Comparison of ENCODE assay signal across 8 cellular contexts in genomic region chr19:40776966-40777794, GRCh38. TPM values are rescaled to one million over a fixed set of nuclear protein-coding genes. Genes with fewer than 3 reads are reported as not detected.
DNase-seq lines count a peak whose midpoint lies in the region; ATAC-seq, FAIRE-seq and TF ChIP-seq lines count a peak whose summit lies in the region.

No MANE protein-coding gene starts in this region.

- H2AFZ ChIP-seq in hepatocyte, result peak overlapping the region; percentile 4

- no peaks in the 10 kb centered on the region for H3K36me3 ChIP-seq in hepatocyte (replicated peaks; ENCODE audit: insufficient read depth, low read depth)

- no peaks in the 10 kb centered on the region for H3K9me3 ChIP-seq in hepatocyte (ENCODE audit: low read depth)

- H3K27ac ChIP-seq in hepatocyte, result peak overlapping the region; percentile 97

- WGBS in hepatocyte (ENCODE audit: low lambda C conversion rate, missing lambda C conversion rate), result 12% methylated on average over 19 of the region's 19 CpGs

- ATAC-seq in GM18499 (IDR thresholded peaks at IDR 0.05; ENCODE audit: insufficient read depth, unreplicated experiment) (peak; percentile 54), HG02943 (IDR thresholded peaks at IDR 0.05; ENCODE audit: low read depth, unreplicated experiment) (peak; percentile 64)

- H3K4me3 Mint-ChIP-seq in T-helper 2 cell treated with Interferon-gamma antibody and Interleukin-4, amounts not matched to agents 5 μg/mL and 100 μg/mL, for 36 hours, result peak overlapping the region; percentile 97

- DNase-seq in NCI-H1694 treated with DMSO at 0.1 percent for 48 hours (lab: John Stamatoyannopoulos, UW), result peak; percentile 88
- peak; percentile 88 for DNase-seq in T-helper 2 cell treated with Interferon-gamma antibody and Interleukin-4, amounts not matched to agents 5 μg/mL and 100 μg/mL, for 36 hours (ENCODE audit: low spot score)
- DNase-seq in astrocyte of the cerebellum (ENCODE audit: low read depth), result peak; percentile 91
- DNase-seq in hepatocyte (ENCODE audit: low spot score), result peak; percentile 95
- DNase-seq in renal cortical epithelial cell (ENCODE audit: low read depth), result peak; percentile 93
- no peak for DNase-seq in D721Med (ENCODE audit: insufficient read length, low spot score)

- H3K36me3 Mint-ChIP-seq in T-helper 2 cell treated with Interferon-gamma antibody and Interleukin-4, amounts not matched to agents 5 μg/mL and 100 μg/mL, for 36 hours (ENCODE audit: low read depth), result peaks cover 25% of the 10 kb centered on the region

- no peaks in the 10 kb centered on the region for H4K20me1 ChIP-seq in hepatocyte (ENCODE audit: insufficient read depth, poor library complexity, severe bottlenecking)

- H3K27me3 Mint-ChIP-seq in T-helper 2 cell treated with Interferon-gamma antibody and Interleukin-4, amounts not matched to agents 5 μg/mL and 100 μg/mL, for 36 hours (ENCODE audit: low read depth), result no peaks in the 10 kb centered on the region

- peaks cover 6% of the 10 kb centered on the region for H3K4me1 ChIP-seq in hepatocyte (ENCODE audit: insufficient read depth)

- TF ChIP-seq CTCF in astrocyte of the cerebellum (IDR thresholded peaks at IDR 0.05; ENCODE audit: low read depth, low read length, missing control alignments) (no peak), hepatocyte (IDR thresholded peaks at IDR 0.05; ENCODE audit: poor library complexity) (no peak), D721Med (IDR thresholded peaks at IDR 0.05; ENCODE audit: insufficient read depth, missing control alignments) (no peak)

- peaks cover 4% of the 10 kb centered on the region for H3K79me2 ChIP-seq in hepatocyte

- peak overlapping the region; percentile 96 for H3K27ac Mint-ChIP-seq in T-helper 2 cell treated with Interferon-gamma antibody and Interleukin-4, amounts not matched to agents 5 μg/mL and 100 μg/mL, for 36 hours

- in situ Hi-C loops in astrocyte of the cerebellum (cut with HindIII; ENCODE audit: low sequenced_read_pairs), result no loop called here

- H3K4me1 Mint-ChIP-seq in T-helper 2 cell treated with Interferon-gamma antibody and Interleukin-4, amounts not matched to agents 5 μg/mL and 100 μg/mL, for 36 hours (ENCODE audit: low read depth), result peaks cover 35% of the 10 kb centered on the region

- no peaks in the 10 kb centered on the region for H3K27me3 ChIP-seq in hepatocyte

- H3K9me2 ChIP-seq in hepatocyte (replicated peaks; ENCODE audit: insufficient read depth), result no peaks in the 10 kb centered on the region

- H3K4me2 ChIP-seq in hepatocyte, result peak overlapping the region; percentile 78

- H3K9me3 Mint-ChIP-seq in T-helper 2 cell treated with Interferon-gamma antibody and Interleukin-4, amounts not matched to agents 5 μg/mL and 100 μg/mL, for 36 hours, result no peaks in the 10 kb centered on the region

- H3K4me3 ChIP-seq in astrocyte of the cerebellum (ENCODE audit: low read depth, low read length) (peak overlapping the region; percentile 70), hepatocyte (peak overlapping the region; percentile 8)

- FAIRE-seq in D721Med (lab: Jason Lieb, UNC), result no peak

RNA-seq across cellular contexts. Expression of gene RAB4B, which starts 0.9 kb away (rescaled TPM):
- 20.2 and 29.1 TPM in 2 replicates for total RNA-seq in hepatocyte
- 49.3 and 60.8 TPM in 2 replicates for polyA plus RNA-seq in hepatocyte
- 5.9 and 9.9 TPM in 2 replicates for total RNA-seq in renal cortical epithelial cell

RNA-seq across cellular contexts. Expression of gene MIA, which starts 1.9 kb away (rescaled TPM):
- total RNA-seq in hepatocyte, result 0.88 TPM in 1 of 2 replicates, not detected in the other
- 0.86 and 2.0 TPM in 2 replicates for polyA plus RNA-seq in hepatocyte
- not detected in 2 replicates for total RNA-seq in renal cortical epithelial cell

RNA-seq across cellular contexts. Expression of gene EGLN2, which starts 21.8 kb away (rescaled TPM):
- 84.4 and 88.4 TPM in 2 replicates for total RNA-seq in hepatocyte
- 119 and 121 TPM in 2 replicates for polyA plus RNA-seq in hepatocyte
- total RNA-seq in renal cortical epithelial cell, result 76.1 and 89.3 TPM in 2 replicates

RNA-seq across cellular contexts. Expression of gene SNRPA, which starts 26.2 kb away (rescaled TPM):
- total RNA-seq in hepatocyte, result 25.1 and 33.2 TPM in 2 replicates
- 86.9 and 95.0 TPM in 2 replicates for polyA plus RNA-seq in hepatocyte
- total RNA-seq in renal cortical epithelial cell, result 17.4 and 20.5 TPM in 2 replicates

RNA-seq across cellular contexts. Expression of gene ACTMAP, which starts 26.9 kb away (rescaled TPM):
- total RNA-seq in hepatocyte, result 3.2 and 3.8 TPM in 2 replicates
- polyA plus RNA-seq in hepatocyte, result 14.8 and 19.1 TPM in 2 replicates
- total RNA-seq in renal cortical epithelial cell, result 0.35 and 4.5 TPM in 2 replicates
